In the genomic region with DNA sequence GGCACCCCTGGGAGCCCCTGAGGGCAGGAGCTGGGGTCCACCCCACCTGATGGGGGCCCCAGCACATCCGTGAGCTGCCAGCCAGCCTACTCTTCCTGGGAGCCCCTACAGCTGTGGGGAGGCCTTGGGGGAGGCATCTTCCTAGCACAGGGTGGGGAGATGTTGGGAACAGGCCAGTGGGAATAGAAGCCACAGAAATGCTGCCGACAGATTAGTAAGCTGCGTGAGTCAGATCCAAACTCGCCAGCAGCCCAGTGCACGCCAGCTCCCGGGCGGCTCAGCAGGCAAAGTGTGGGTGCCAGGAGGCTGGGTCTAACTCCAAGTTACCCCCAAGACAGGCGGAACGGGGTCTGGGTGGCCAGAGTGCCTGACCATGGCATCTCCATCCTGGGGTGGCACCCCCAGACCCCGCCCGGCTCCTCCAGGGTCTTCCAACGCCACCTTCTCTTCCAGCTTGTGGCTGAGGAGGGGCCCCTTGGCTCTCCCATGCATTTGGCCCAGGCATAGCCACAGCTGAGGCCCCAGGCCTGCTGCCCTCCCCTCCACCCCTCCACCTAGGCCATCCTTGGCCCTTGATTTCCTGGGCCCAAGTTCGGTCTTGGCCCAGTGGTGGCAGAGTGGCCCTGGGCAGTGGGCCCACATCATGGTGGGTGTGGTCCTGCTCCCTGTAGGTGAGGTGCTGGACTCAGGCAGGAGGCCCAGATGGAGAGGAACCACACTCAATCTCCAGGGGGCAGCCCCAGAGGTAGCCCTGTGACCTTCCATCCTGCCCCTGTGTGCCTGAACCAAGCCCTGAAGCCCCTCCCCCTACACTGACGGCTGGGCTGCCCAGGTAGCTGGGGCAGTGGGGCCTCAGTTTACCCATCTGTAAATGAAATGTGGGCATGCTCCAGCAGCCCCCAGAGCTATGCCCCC, we compare ENCODE assay signal across 9 cellular contexts. TPM values are rescaled to one million over a fixed set of nuclear protein-coding genes. Genes with fewer than 3 reads are reported as not detected.
DNase-seq lines count a peak whose midpoint lies in the region; ATAC-seq and TF ChIP-seq lines count a peak whose summit lies in the region.
"Had no signal": no experiment of that assay in that cellular context is flagged by ENCODE, and none has a peak within 500 bp of the region (broad histone marks: within the 10 kb centered on the region; RNA-seq: fewer than 3 reads in every experiment).

No MANE protein-coding gene starts in this region.

- H3K27ac Mint-ChIP-seq in stimulated activated effector memory CD8-positive, alpha-beta T cell treated with anti-CD3 and anti-CD28 coated beads, Interleukin-12 subunit alpha, Interleukin-12 subunit beta, amount 100 ng/mL, for 72 hours, result peak overlapping the region; percentile 32

- POLR2A ChIA-PET in HEK293 (lab: Yijun Ruan, JAX), result no interaction called here

- H3K27me3 ChIP-seq in heart right ventricle, result peaks cover 0 to 7% (median 5%) of the 10 kb centered on the region in 7 donors

- CTCF ChIA-PET in HEK293 (lab: Yijun Ruan, JAX), result interaction anchor here (0.6 kb wide), 1 partner anchor 7 kb away, joined by 4 read pairs; no protein-coding TSS in a partner anchor

- no peaks in the 10 kb centered on the region for H3K36me3 Mint-ChIP-seq in stimulated activated effector memory CD8-positive, alpha-beta T cell treated with anti-CD3 and anti-CD28 coated beads, Interleukin-12 subunit alpha, Interleukin-12 subunit beta, amount 100 ng/mL, for 72 hours

- H3K9me3 ChIP-seq in HEK293 (ENCODE audit: control insufficient read depth, insufficient read depth, low read depth, low read length) (no peaks in the 10 kb centered on the region), heart right ventricle (no peaks in the 10 kb centered on the region)

- H3K27ac ChIP-seq in HEK293 (ENCODE audit: extremely low read depth, low read depth, low read length), result no peak overlapping the region
- peak overlapping the region in 2 of 10 donors; percentile 39 to 74 for H3K27ac ChIP-seq in heart right ventricle

- H3K36me3 ChIP-seq in HEK293 (ENCODE audit: control insufficient read depth in 2 of 2, insufficient read depth in 1 of 2, low read length in 2 of 2) (no peaks in the 10 kb centered on the region), heart right ventricle (no peaks in the 10 kb centered on the region)

- intact Hi-C loops in heart right ventricle (cut with DNase I), result no loop called here

- peak; percentile 9 for DNase-seq in activated CD8-positive, alpha-beta memory T cell treated with anti-CD3 and anti-CD28 coated beads, Interleukin-2, amount 50 U/mL, for 4 hours
- peak; percentile 13 to 57 for DNase-seq in heart right ventricle
- DNase-seq in stimulated activated effector memory CD8-positive, alpha-beta T cell treated with anti-CD3 and anti-CD28 coated beads, Interleukin-12 subunit alpha, Interleukin-12 subunit beta, amount 100 ng/mL, for 72 hours (ENCODE audit: low spot score in 2 of 2), result no peak
- DNase-seq in NK-92 treated with Interleukin-12 subunit alpha and Interleukin-12 subunit beta, amount 100 ng/mL, for 24 hours (lab: John Stamatoyannopoulos, UW), result no peak
- DNase-seq in cerebellar cortex (ENCODE audit: low spot score), result no peak
- no peak for DNase-seq in COLO668 (lab: John Stamatoyannopoulos, UW; ENCODE audit: unreplicated experiment)

- peak in 6 of 8 donors; percentile 26 to 57 (median 36) for ATAC-seq in heart right ventricle
- ATAC-seq in stimulated activated effector memory CD8-positive, alpha-beta T cell treated with anti-CD3 and anti-CD28 coated beads, Interleukin-12 subunit alpha, Interleukin-12 subunit beta, amount 100 ng/mL, for 72 hours, result peak; percentile 14

- no peaks in the 10 kb centered on the region for H3K4me1 Mint-ChIP-seq in stimulated activated effector memory CD8-positive, alpha-beta T cell treated with anti-CD3 and anti-CD28 coated beads, Interleukin-12 subunit alpha, Interleukin-12 subunit beta, amount 100 ng/mL, for 72 hours

- TF ChIP-seq CTCF in HEK293 (tag by site-specific recombination; IDR thresholded peaks at IDR 0.05) (no peak), heart right ventricle (IDR thresholded peaks at IDR 0.05) (no peak)

- H3K4me3 ChIP-seq in HEK293 (ENCODE audit: low read depth, low read length), result no peak overlapping the region
- H3K4me3 ChIP-seq in heart right ventricle, result no peak overlapping the region

- 82 to 86% methylated on average over 14 of the region's 14 CpGs for WGBS in heart right ventricle, 2 donors

- H3K4me3 Mint-ChIP-seq in stimulated activated effector memory CD8-positive, alpha-beta T cell treated with anti-CD3 and anti-CD28 coated beads, Interleukin-12 subunit alpha, Interleukin-12 subunit beta, amount 100 ng/mL, for 72 hours, result no peak overlapping the region

- H3K9me3 Mint-ChIP-seq in stimulated activated effector memory CD8-positive, alpha-beta T cell treated with anti-CD3 and anti-CD28 coated beads, Interleukin-12 subunit alpha, Interleukin-12 subunit beta, amount 100 ng/mL, for 72 hours, result no peaks in the 10 kb centered on the region

- H3K4me1 ChIP-seq in HEK293 (ENCODE audit: control insufficient read depth, insufficient read depth, low read length), result 0 out of 2 replicates have a peak, but pooled peaks cover 2% of the 10 kb centered on the region
- H3K4me1 ChIP-seq in heart right ventricle, result peaks cover 0 to 20% (median 6%) of the 10 kb centered on the region in 9 donors

TF ChIP-seq in HEK293, 187 proteins besides CTCF, POLR2A, EP300 and RAD21 (continues in another document):
- TF ChIP-seq, protein P1, sequence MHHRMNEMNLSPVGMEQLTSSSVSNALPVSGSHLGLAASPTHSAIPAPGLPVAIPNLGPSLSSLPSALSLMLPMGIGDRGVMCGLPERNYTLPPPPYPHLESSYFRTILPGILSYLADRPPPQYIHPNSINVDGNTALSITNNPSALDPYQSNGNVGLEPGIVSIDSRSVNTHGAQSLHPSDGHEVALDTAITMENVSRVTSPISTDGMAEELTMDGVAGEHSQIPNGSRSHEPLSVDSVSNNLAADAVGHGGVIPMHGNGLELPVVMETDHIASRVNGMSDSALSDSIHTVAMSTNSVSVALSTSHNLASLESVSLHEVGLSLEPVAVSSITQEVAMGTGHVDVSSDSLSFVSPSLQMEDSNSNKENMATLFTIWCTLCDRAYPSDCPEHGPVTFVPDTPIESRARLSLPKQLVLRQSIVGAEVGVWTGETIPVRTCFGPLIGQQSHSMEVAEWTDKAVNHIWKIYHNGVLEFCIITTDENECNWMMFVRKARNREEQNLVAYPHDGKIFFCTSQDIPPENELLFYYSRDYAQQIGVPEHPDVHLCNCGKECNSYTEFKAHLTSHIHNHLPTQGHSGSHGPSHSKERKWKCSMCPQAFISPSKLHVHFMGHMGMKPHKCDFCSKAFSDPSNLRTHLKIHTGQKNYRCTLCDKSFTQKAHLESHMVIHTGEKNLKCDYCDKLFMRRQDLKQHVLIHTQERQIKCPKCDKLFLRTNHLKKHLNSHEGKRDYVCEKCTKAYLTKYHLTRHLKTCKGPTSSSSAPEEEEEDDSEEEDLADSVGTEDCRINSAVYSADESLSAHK (tag by site-specific recombination; IDR thresholded peaks at IDR 0.05), result no peak
- TF ChIP-seq ZNF623 (tag by site-specific recombination; IDR thresholded peaks at IDR 0.05), result no peak
- no peak for TF ChIP-seq ZNF202 (tag by site-specific recombination; IDR thresholded peaks at IDR 0.05; ENCODE audit: borderline replicate concordance)
- no peak for TF ChIP-seq KLF7 (tag by site-specific recombination; IDR thresholded peaks at IDR 0.05; ENCODE audit: borderline replicate concordance)
- TF ChIP-seq GLIS1 (tag by site-specific recombination; IDR thresholded peaks at IDR 0.05), result peak; percentile 82
- TF ChIP-seq FEZF1 (tag by site-specific recombination; IDR thresholded peaks at IDR 0.05), result no peak
- 0 out of 2 replicates have a peak, but pooled peaks have one; percentile 19 for TF ChIP-seq KLF9 (tag by site-specific recombination; IDR thresholded peaks at IDR 0.05; ENCODE audit: low read depth)
- TF ChIP-seq, protein P2, sequence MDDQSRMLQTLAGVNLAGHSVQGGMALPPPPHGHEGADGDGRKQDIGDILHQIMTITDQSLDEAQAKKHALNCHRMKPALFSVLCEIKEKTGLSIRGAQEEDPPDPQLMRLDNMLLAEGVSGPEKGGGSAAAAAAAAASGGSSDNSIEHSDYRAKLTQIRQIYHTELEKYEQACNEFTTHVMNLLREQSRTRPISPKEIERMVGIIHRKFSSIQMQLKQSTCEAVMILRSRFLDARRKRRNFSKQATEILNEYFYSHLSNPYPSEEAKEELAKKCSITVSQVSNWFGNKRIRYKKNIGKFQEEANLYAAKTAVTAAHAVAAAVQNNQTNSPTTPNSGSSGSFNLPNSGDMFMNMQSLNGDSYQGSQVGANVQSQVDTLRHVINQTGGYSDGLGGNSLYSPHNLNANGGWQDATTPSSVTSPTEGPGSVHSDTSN (CRISPR knock-in tag; IDR thresholded peaks at IDR 0.05), result no peak
- no peak for TF ChIP-seq ZNF211 (tag by site-specific recombination; IDR thresholded peaks at IDR 0.05; ENCODE audit: low read depth)
- TF ChIP-seq, protein P3, sequence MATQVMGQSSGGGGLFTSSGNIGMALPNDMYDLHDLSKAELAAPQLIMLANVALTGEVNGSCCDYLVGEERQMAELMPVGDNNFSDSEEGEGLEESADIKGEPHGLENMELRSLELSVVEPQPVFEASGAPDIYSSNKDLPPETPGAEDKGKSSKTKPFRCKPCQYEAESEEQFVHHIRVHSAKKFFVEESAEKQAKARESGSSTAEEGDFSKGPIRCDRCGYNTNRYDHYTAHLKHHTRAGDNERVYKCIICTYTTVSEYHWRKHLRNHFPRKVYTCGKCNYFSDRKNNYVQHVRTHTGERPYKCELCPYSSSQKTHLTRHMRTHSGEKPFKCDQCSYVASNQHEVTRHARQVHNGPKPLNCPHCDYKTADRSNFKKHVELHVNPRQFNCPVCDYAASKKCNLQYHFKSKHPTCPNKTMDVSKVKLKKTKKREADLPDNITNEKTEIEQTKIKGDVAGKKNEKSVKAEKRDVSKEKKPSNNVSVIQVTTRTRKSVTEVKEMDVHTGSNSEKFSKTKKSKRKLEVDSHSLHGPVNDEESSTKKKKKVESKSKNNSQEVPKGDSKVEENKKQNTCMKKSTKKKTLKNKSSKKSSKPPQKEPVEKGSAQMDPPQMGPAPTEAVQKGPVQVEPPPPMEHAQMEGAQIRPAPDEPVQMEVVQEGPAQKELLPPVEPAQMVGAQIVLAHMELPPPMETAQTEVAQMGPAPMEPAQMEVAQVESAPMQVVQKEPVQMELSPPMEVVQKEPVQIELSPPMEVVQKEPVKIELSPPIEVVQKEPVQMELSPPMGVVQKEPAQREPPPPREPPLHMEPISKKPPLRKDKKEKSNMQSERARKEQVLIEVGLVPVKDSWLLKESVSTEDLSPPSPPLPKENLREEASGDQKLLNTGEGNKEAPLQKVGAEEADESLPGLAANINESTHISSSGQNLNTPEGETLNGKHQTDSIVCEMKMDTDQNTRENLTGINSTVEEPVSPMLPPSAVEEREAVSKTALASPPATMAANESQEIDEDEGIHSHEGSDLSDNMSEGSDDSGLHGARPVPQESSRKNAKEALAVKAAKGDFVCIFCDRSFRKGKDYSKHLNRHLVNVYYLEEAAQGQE (tag by site-specific recombination; IDR thresholded peaks at IDR 0.05), result no peak

RNA-seq across cellular contexts. Expression of a gene that starts 15.4 kb away (rescaled TPM):
- not detected for total RNA-seq in heart right ventricle
- polyA plus RNA-seq in heart right ventricle, result under 1 TPM in 1 of 2 donors, not detected in 1; 0.06 TPM
- total RNA-seq: H1, subcutaneous adipose tissue had no signal
- polyA plus RNA-seq: H1 had no signal

RNA-seq across cellular contexts. Expression of a gene that starts 25.6 kb away (rescaled TPM):
- under 1 TPM in 2 of 10 donors, not detected in 8; 0.29 to 0.32 TPM for total RNA-seq in heart right ventricle
- polyA plus RNA-seq in heart right ventricle, result under 1 TPM in 1 of 2 donors, not detected in 1; 0.06 TPM
- total RNA-seq: H1, subcutaneous adipose tissue had no signal

RNA-seq across cellular contexts. Expression of a gene that starts 53.0 kb away (rescaled TPM):
- total RNA-seq in heart right ventricle, result not detected
- polyA plus RNA-seq in heart right ventricle, result under 1 TPM in 1 of 2 donors, not detected in 1; 0.09 TPM
- total RNA-seq: H1 had no signal

Comparison
In these comparisons a context has a peak if more than half of its experiments do, and no peak if none do; other contexts are left out.
1. DNase-seq: peak in activated CD8-positive, alpha-beta memory T cell treated with anti-CD3 and anti-CD28 coated beads, Interleukin-2, amount 50 U/mL, for 4 hours (single experiment) and heart right ventricle (2 of 2); none in stimulated activated effector memory CD8-positive, alpha-beta T cell treated with anti-CD3 and anti-CD28 coated beads, Interleukin-12 subunit alpha, Interleukin-12 subunit beta, amount 100 ng/mL, for 72 hours (0 of 2), NK-92 treated with Interleukin-12 subunit alpha and Interleukin-12 subunit beta, amount 100 ng/mL, for 24 hours (single experiment), cerebellar cortex (single experiment) and COLO668 (single experiment).